Comparison of ENCODE assay signal across 15 cellular contexts in genomic region chr3:33062814-33063346, GRCh38. TPM values are rescaled to one million over a fixed set of nuclear protein-coding genes. Genes with fewer than 3 reads are reported as not detected.
DNase-seq lines count a peak whose midpoint lies in the region; ATAC-seq and TF ChIP-seq lines count a peak whose summit lies in the region.
"Had no signal": no experiment of that assay in that cellular context is flagged by ENCODE, and none has a peak within 500 bp of the region (broad histone marks: within the 10 kb centered on the region; RNA-seq: fewer than 3 reads in every experiment).

No MANE protein-coding gene starts in this region.

- H3K4me3 Mint-ChIP-seq in activated CD8-positive, alpha-beta T cell treated with anti-CD3 and anti-CD28 coated beads, Interleukin-2, amount 10 ng/mL, durations not matched to agents 7 days and 5 days = peak overlapping the region; percentile 52
- H3K4me3 Mint-ChIP-seq: WTC11 had no signal

- no peaks in the 10 kb centered on the region for H3K9me3 Mint-ChIP-seq in activated CD8-positive, alpha-beta T cell treated with anti-CD3 and anti-CD28 coated beads, Interleukin-2, amount 10 ng/mL, durations not matched to agents 7 days and 5 days (ENCODE audit: insufficient read depth)
- H3K9me3 Mint-ChIP-seq: WTC11 had no signal

- no peak for ATAC-seq in activated CD8-positive, alpha-beta T cell treated with anti-CD3 and anti-CD28 coated beads, Interleukin-2, amount 10 ng/mL, durations not matched to agents 7 days and 5 days
- ATAC-seq: foreskin keratinocyte, lower lobe of right lung, WTC11 had no signal

- POLR2A ChIA-PET in activated CD8-positive, alpha-beta T cell treated with anti-CD3 and anti-CD28 coated beads, Interleukin-2, amount 10 ng/mL, durations not matched to agents 7 days and 5 days (lab: Charles Lee) = interaction anchor here (1.6 to 1.9 kb wide), 2 partner anchors 14 to 16 kb away, joined by 3 to 5 read pairs; no protein-coding TSS in a partner anchor

- DNase-seq in stimulated activated CD4-positive, alpha-beta T cell treated with anti-CD3 and anti-CD28 coated beads, Interleukin-4, amount 100 ng/mL, for 24 hours = peak; percentile 48
- no peak for DNase-seq in stimulated activated CD4-positive, alpha-beta T cell treated with anti-CD3 and anti-CD28 coated beads, Interleukin-4, amount 100 ng/mL, for 1 hour
- no peak for DNase-seq in activated CD8-positive, alpha-beta T cell treated with anti-CD3 and anti-CD28 coated beads, Interleukin-2, amount 10 ng/mL, durations not matched to agents 7 days and 5 days
- peak; percentile 15 for DNase-seq in fibroblast of villous mesenchyme (ENCODE audit: low read depth)
- DNase-seq in superior temporal gyrus (ENCODE audit: extremely low spot score) = peak; percentile 48
- no peak for DNase-seq in cortex of kidney (lab: John Stamatoyannopoulos, UW)
- DNase-seq in NCI-H345 treated with DMSO at 0.1 percent for 48 hours (lab: John Stamatoyannopoulos, UW; ENCODE audit: unreplicated experiment) = no peak
- no peak for DNase-seq in NCI-H1694 treated with DMSO at 0.1 percent for 48 hours (lab: John Stamatoyannopoulos, UW)
- DNase-seq: foreskin keratinocyte, H7, lower lobe of right lung, NCI-H226, nucleus accumbens had no signal

- no peak for TF ChIP-seq CTCF in fibroblast of villous mesenchyme (IDR thresholded peaks at IDR 0.05; ENCODE audit: insufficient read depth, low read depth, low read length)

- H3K27ac Mint-ChIP-seq in activated CD8-positive, alpha-beta T cell treated with anti-CD3 and anti-CD28 coated beads, Interleukin-2, amount 10 ng/mL, durations not matched to agents 7 days and 5 days = peak overlapping the region; percentile 89
- H3K27ac Mint-ChIP-seq: WTC11 had no signal

- H3K4me3 ChIP-seq in fibroblast of villous mesenchyme (ENCODE audit: low read depth, low read length) = no peak overlapping the region
- H3K4me3 ChIP-seq: breast epithelium, lower lobe of right lung had no signal

- H3K36me3 Mint-ChIP-seq in activated CD8-positive, alpha-beta T cell treated with anti-CD3 and anti-CD28 coated beads, Interleukin-2, amount 10 ng/mL, durations not matched to agents 7 days and 5 days (ENCODE audit: low read depth) = peaks cover 58% of the 10 kb centered on the region

- peaks cover 81% of the 10 kb centered on the region for H3K4me1 Mint-ChIP-seq in activated CD8-positive, alpha-beta T cell treated with anti-CD3 and anti-CD28 coated beads, Interleukin-2, amount 10 ng/mL, durations not matched to agents 7 days and 5 days (ENCODE audit: low read depth)
- H3K4me1 Mint-ChIP-seq: WTC11 had no signal

- no peaks in the 10 kb centered on the region for H3K27me3 Mint-ChIP-seq in activated CD8-positive, alpha-beta T cell treated with anti-CD3 and anti-CD28 coated beads, Interleukin-2, amount 10 ng/mL, durations not matched to agents 7 days and 5 days (ENCODE audit: low read depth)

- CTCF ChIA-PET in activated CD8-positive, alpha-beta T cell treated with anti-CD3 and anti-CD28 coated beads, Interleukin-2, amount 10 ng/mL, durations not matched to agents 7 days and 5 days (lab: Charles Lee) = interaction anchor here (1.2 to 5.3 kb wide), 6 partner anchors 11 to 116 kb away, joined by 3 to 58 read pairs (median 13); no protein-coding TSS in a partner anchor

RNA-seq across cellular contexts. Expression of gene GLB1, which starts 34.1 kb away (rescaled TPM):
- 10 to 100 TPM; 37.8 to 38.7 TPM for total RNA-seq in activated CD8-positive, alpha-beta T cell treated with anti-CD3 and anti-CD28 coated beads, Interleukin-2, amount 10 ng/mL, durations not matched to agents 7 days and 5 days
- 49.3 and 63.5 TPM in 2 replicates for total RNA-seq in fibroblast of villous mesenchyme

RNA-seq across cellular contexts. Expression of gene TMPPE, which starts 34.1 kb away (rescaled TPM):
- 10 to 100 TPM; 11.9 to 12.1 TPM for total RNA-seq in activated CD8-positive, alpha-beta T cell treated with anti-CD3 and anti-CD28 coated beads, Interleukin-2, amount 10 ng/mL, durations not matched to agents 7 days and 5 days
- total RNA-seq in fibroblast of villous mesenchyme = 4.8 and 7.3 TPM in 2 replicates

RNA-seq across cellular contexts. Expression of gene CRTAP, which starts 50.9 kb away (rescaled TPM):
- 10 to 100 TPM; 21.2 to 22.5 TPM for total RNA-seq in activated CD8-positive, alpha-beta T cell treated with anti-CD3 and anti-CD28 coated beads, Interleukin-2, amount 10 ng/mL, durations not matched to agents 7 days and 5 days
- total RNA-seq in fibroblast of villous mesenchyme = 145 and 196 TPM in 2 replicates

Comparison
In these comparisons a context has a peak if more than half of its experiments do, and no peak if none do; other contexts are left out.
1. DNase-seq: peak in stimulated activated CD4-positive, alpha-beta T cell treated with anti-CD3 and anti-CD28 coated beads, Interleukin-4, amount 100 ng/mL, for 24 hours (single experiment), fibroblast of villous mesenchyme (single experiment) and superior temporal gyrus (single experiment); none in stimulated activated CD4-positive, alpha-beta T cell treated with anti-CD3 and anti-CD28 coated beads, Interleukin-4, amount 100 ng/mL, for 1 hour (single experiment), activated CD8-positive, alpha-beta T cell treated with anti-CD3 and anti-CD28 coated beads, Interleukin-2, amount 10 ng/mL, durations not matched to agents 7 days and 5 days (single experiment), cortex of kidney (single experiment), NCI-H345 treated with DMSO at 0.1 percent for 48 hours (single experiment) and NCI-H1694 treated with DMSO at 0.1 percent for 48 hours (single experiment).